ENCODE assay signal across 8 cellular contexts in genomic region chr12:98154850-98155249, GRCh38.
A peak's percentile ranks its signal among the peaks of the same experiment; 100 is the strongest.
DNase-seq lines count a peak whose midpoint lies in the region; ATAC-seq and TF ChIP-seq lines count a peak whose summit lies in the region.

No MANE protein-coding gene starts in this region.

- H3K36me3 ChIP-seq in cardiac muscle cell (no peaks in the 10 kb centered on the region), NT2/D1 (ENCODE audit: insufficient read depth, insufficient read length, low read length) (no peaks in the 10 kb centered on the region), upper lobe of right lung (no peaks in the 10 kb centered on the region), spleen (no peaks in the 10 kb centered on the region)

- WGBS in spleen, 5 donors: 22 to 32% (median 27%) methylated on average over 4 of the region's 4 CpGs

- ATAC-seq in left ventricle myocardium superior (no peak), upper lobe of right lung (no peak), GM19395 (IDR thresholded peaks at IDR 0.05; ENCODE audit: unreplicated experiment) (no peak), GM21360 (IDR thresholded peaks at IDR 0.05; ENCODE audit: unreplicated experiment) (no peak)

- H3K27me3 ChIP-seq in cardiac muscle cell: no peaks in the 10 kb centered on the region
- no peaks in the 10 kb centered on the region for H3K27me3 ChIP-seq in NT2/D1 (ENCODE audit: insufficient read depth, insufficient read length)
- H3K27me3 ChIP-seq in upper lobe of right lung: no peaks in the 10 kb centered on the region
- H3K27me3 ChIP-seq in spleen (replicated peaks in 1 of 7): no peaks in the 10 kb centered on the region

- H3K9me3 ChIP-seq in cardiac muscle cell (ENCODE audit: low read depth) (no peaks in the 10 kb centered on the region), NT2/D1 (ENCODE audit: insufficient read depth, low read length) (no peaks in the 10 kb centered on the region), upper lobe of right lung (no peaks in the 10 kb centered on the region), spleen (no peaks in the 10 kb centered on the region)

- no peak for TF ChIP-seq POLR2A in spleen (IDR thresholded peaks at IDR 0.05)

- intact Hi-C loops in left ventricle myocardium superior (cut with micrococcal nuclease): no loop called here
- intact Hi-C loops in upper lobe of right lung (cut with DNase I): no loop called here
- intact Hi-C loops in spleen (cut with DNase I; ENCODE audit: low total_unique reads): no loop called here

- peak; percentile 23 for TF ChIP-seq CTCF in cardiac muscle cell (IDR thresholded peaks at IDR 0.05; ENCODE audit: low read depth, low read length)
- TF ChIP-seq CTCF in fibroblast of pulmonary artery (IDR thresholded peaks at IDR 0.05; ENCODE audit: low read length, missing control alignments): no peak
- TF ChIP-seq CTCF in upper lobe of right lung (IDR thresholded peaks at IDR 0.05): peak; percentile 44
- peak in 5 of 11 experiments; percentile 6 to 20 (median 20) for TF ChIP-seq CTCF in spleen (IDR thresholded peaks at IDR 0.05 in 8 of 11, conservative IDR thresholded peaks at IDR 0.05 in 3 of 11)

- H3K4me1 ChIP-seq in cardiac muscle cell (ENCODE audit: low read depth): no peaks in the 10 kb centered on the region
- H3K4me1 ChIP-seq in NT2/D1 (ENCODE audit: insufficient read depth, insufficient read length): no peaks in the 10 kb centered on the region
- no peaks in the 10 kb centered on the region for H3K4me1 ChIP-seq in upper lobe of right lung
- H3K4me1 ChIP-seq in spleen: no peaks in the 10 kb centered on the region

- H3K9ac ChIP-seq in NT2/D1 (ENCODE audit: insufficient read length, low read depth): no peak overlapping the region

- DNase-seq in cardiac muscle cell (ENCODE audit: low read depth in 1 of 2, low spot score in 1 of 2) (peak; percentile 15 to 38), left ventricle myocardium superior (no peak), NT2/D1 (ENCODE audit: low read depth, low spot score) (peak; percentile 47), fibroblast of pulmonary artery (ENCODE audit: low read depth) (peak; percentile 7), upper lobe of right lung (no peak), spleen (no peak)

- H3K4me3 ChIP-seq in cardiac muscle cell (no peak overlapping the region), NT2/D1 (ENCODE audit: insufficient read length, low read depth) (no peak overlapping the region), fibroblast of pulmonary artery (replicated peaks; ENCODE audit: low read depth, low read length) (no peak overlapping the region), upper lobe of right lung (no peak overlapping the region), spleen (no peak overlapping the region)

- H3K27ac ChIP-seq in cardiac muscle cell (no peak overlapping the region), upper lobe of right lung (no peak overlapping the region), spleen (no peak overlapping the region)

Comparison
In these comparisons a context has a peak if more than half of its experiments do, and no peak if none do; other contexts are left out.
1. DNase-seq: peak in cardiac muscle cell (2 of 2), NT2/D1 (single experiment) and fibroblast of pulmonary artery (single experiment); none in left ventricle myocardium superior (single experiment), upper lobe of right lung (single experiment) and spleen (single experiment).